In the genomic region with DNA sequence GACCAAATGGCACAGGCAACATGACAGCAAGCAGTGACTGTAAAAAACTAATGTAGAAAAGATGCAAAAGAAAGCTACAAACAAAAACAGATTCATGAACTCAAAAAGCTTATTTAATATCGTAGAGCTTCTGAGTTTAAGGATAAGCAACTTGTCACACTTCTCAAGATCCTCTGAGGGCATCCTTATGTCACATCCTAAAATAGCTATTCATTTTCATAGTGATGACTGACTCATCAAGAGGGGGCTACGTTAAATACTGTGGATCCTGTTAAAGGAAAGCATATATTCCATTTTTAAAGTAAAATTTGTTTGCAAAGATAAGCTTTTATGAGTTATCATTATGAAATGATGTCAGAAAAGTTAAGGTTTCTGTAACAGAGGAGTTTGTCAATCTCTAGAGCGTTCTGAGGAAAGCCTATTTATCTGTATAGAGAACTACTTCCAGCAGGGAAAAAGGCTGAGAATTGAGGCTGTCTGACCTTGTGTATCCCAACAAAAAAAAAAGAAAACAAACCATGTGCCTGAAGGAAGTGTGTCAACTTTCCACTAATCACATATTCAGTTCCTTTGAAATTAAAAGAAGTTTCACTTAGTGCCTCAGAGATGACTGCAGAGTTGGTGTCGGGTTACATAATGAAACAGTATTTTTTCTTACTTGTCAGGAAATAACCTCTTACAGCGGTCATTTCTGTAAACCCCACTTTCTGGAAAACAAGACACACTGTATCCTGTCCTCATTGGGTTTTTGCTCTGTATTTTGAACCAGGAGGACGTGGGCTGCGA, we compare ENCODE assay signal across 18 cellular contexts.
DNase-seq lines count a peak whose midpoint lies in the region; ATAC-seq, FAIRE-seq and TF ChIP-seq lines count a peak whose summit lies in the region.
"Had no signal": no experiment of that assay in that cellular context is flagged by ENCODE, and none has a peak within 500 bp of the region (broad histone marks: within the 10 kb centered on the region; RNA-seq: fewer than 3 reads in every experiment).

No MANE protein-coding gene starts in this region.

- RAD21 ChIA-PET in GM12878 (lab: Charles Lee; ENCODE audit: unreplicated experiment), result no interaction called here

- no TSS peak for BruUV-seq in GM12878 (replicated peaks; lab: Mats Ljungman, UMichigan)

- H4K20me1 ChIP-seq in GM12878 (ENCODE audit: control insufficient read depth, insufficient read depth), result no peaks in the 10 kb centered on the region

- H3K36me3 ChIP-seq in GM12878 (ENCODE audit: control insufficient read depth in 2 of 2, insufficient read depth in 2 of 2, low read length in 1 of 2), result no peaks in the 10 kb centered on the region
- H3K36me3 ChIP-seq: BE2C had no signal

- no peaks in the 10 kb centered on the region for H3K27me3 ChIP-seq in GM12878 (replicated peaks in 1 of 2; ENCODE audit: control insufficient read depth in 2 of 2, insufficient read depth in 2 of 2, low read length in 1 of 2)
- H3K27me3 ChIP-seq: BE2C had no signal

- H3K4me3 ChIP-seq in GM12878 (no peak overlapping the region), coronary artery (no peak overlapping the region)

- no peaks in the 10 kb centered on the region for H3K4me1 ChIP-seq in GM12878 (ENCODE audit: control insufficient read depth, insufficient read depth, low read length)
- H3K4me1 ChIP-seq: BE2C had no signal

- H3K27ac ChIP-seq in GM12878 (ENCODE audit: control insufficient read depth, insufficient read depth) (no peak overlapping the region), coronary artery (no peak overlapping the region)

- no peak for TF ChIP-seq EP300 in GM12878 (IDR thresholded peaks at IDR 0.05; ENCODE audit: borderline replicate concordance in 1 of 2, control insufficient read depth in 1 of 2, low read depth in 2 of 2, low read length in 2 of 2)

- SMC1A ChIA-PET in GM12878 (lab: Charles Lee; ENCODE audit: uncharacterized antibody, unreplicated experiment), result interaction anchor here (0.7 to 1.6 kb wide), 3 partner anchors 16 to 368 kb away, joined by 3 to 4 read pairs (median 3); no protein-coding TSS in a partner anchor

- H3K9ac ChIP-seq in GM12878 (ENCODE audit: control insufficient read depth, insufficient read depth, low read length), result no peak overlapping the region

- no peak for TF ChIP-seq CTCF in D721Med (IDR thresholded peaks at IDR 0.05; ENCODE audit: insufficient read depth, missing control alignments)
- TF ChIP-seq CTCF in GM12878 (IDR thresholded peaks at IDR 0.05 in 2 of 3, conservative IDR thresholded peaks at IDR 0.05 in 1 of 3; ENCODE audit: control insufficient read depth in 2 of 3, extremely low read depth in 1 of 3, insufficient read depth in 1 of 3, low read depth in 3 of 3, low read length in 3 of 3), result no peak
- TF ChIP-seq CTCF in coronary artery (IDR thresholded peaks at IDR 0.05), result no peak

- no peaks in the 10 kb centered on the region for H3K4me1 Mint-ChIP-seq in stimulated activated memory B cell treated with anti-CD40 and anti-IgM and Interleukin-4, amounts not matched to agents 10 μg/mL and 1 μg/mL and 100 μg/mL, for 72 hours
- H3K4me1 Mint-ChIP-seq: central memory CD8-positive, alpha-beta T cell; stimulated activated naive B cell treated with anti-CD40 and anti-IgM and Interleukin-4, amounts not matched to agents 10 μg/mL and 1 μg/mL and 100 μg/mL, for 72 hours had no signal

- no peaks in the 10 kb centered on the region for H3K9me3 ChIP-seq in GM12878 (replicated peaks; ENCODE audit: control insufficient read depth, insufficient read depth, low read length)
- H3K9me3 ChIP-seq: BE2C had no signal

- intact Hi-C loops in GM12878 (cut with micrococcal nuclease; ENCODE audit: unreplicated experiment), result loop anchor here (10.0 kb wide), 2 partner anchors 50 to 290 kb away; no protein-coding TSS in a partner anchor

- H2AFZ ChIP-seq in GM12878 (ENCODE audit: control insufficient read depth, low read depth, low read length), result no peak overlapping the region

- 18% methylated on average over 6 of the region's 7 CpGs for WGBS in GM12878 (ENCODE audit: insufficient coverage, insufficient replicate concordance, low lambda C conversion rate, missing lambda C conversion rate)

- TF ChIP-seq RAD21 in GM12878 (IDR thresholded peaks at IDR 0.05; ENCODE audit: insufficient read depth, low read depth, low read length), result no peak

- no peak overlapping the region for H3K4me2 ChIP-seq in GM12878 (ENCODE audit: control insufficient read depth, insufficient read depth)

- DNase-seq in D721Med (ENCODE audit: insufficient read length, low spot score), result no peak
- peak; percentile 44 to 62 for DNase-seq in Kasumi-1 (lab: John Stamatoyannopoulos, UW)
- DNase-seq in GM12878 (ENCODE audit: low read depth, low spot score), result no peak
- DNase-seq in left kidney (ENCODE audit: low read depth, low spot score), result peak; percentile 23
- DNase-seq in NCI-H526 treated with DMSO at 0.1 percent for 48 hours (lab: John Stamatoyannopoulos, UW), result no peak
- DNase-seq in coronary artery (ENCODE audit: low spot score), result no peak
- DNase-seq: activated CD8-positive, alpha-beta memory T cell treated with anti-CD3 and anti-CD28 coated beads for 24 hours; activated gamma-delta T cell treated with Interleukin-2 at 50 U/mL for 16 hours; BE2C; erythroblast; NCI-H1048; NCI-H510A; posterior cingulate gyrus; stimulated activated CD4-positive, alpha-beta T cell treated with anti-CD3 and anti-CD28 coated beads, Interleukin-2, amount 100 ng/mL, for 48 hours; stimulated activated naive B cell treated with anti-CD40 and anti-IgM and Interleukin-4, amounts not matched to agents 10 μg/mL and 1 μg/mL and 100 μg/mL, for 72 hours had no signal

- in situ Hi-C loops in GM12878 (cut with MboI), result no loop called here

- H3K27me3 Mint-ChIP-seq in stimulated activated memory B cell treated with anti-CD40 and anti-IgM and Interleukin-4, amounts not matched to agents 10 μg/mL and 1 μg/mL and 100 μg/mL, for 72 hours, result peaks cover 9% of the 10 kb centered on the region

- no peaks in the 10 kb centered on the region for H3K79me2 ChIP-seq in GM12878 (ENCODE audit: control insufficient read depth, insufficient read depth, low read length)

- H3K4me3 Mint-ChIP-seq in stimulated activated memory B cell treated with anti-CD40 and anti-IgM and Interleukin-4, amounts not matched to agents 10 μg/mL and 1 μg/mL and 100 μg/mL, for 72 hours, result no peak overlapping the region
- H3K4me3 Mint-ChIP-seq: central memory CD8-positive, alpha-beta T cell; stimulated activated naive B cell treated with anti-CD40 and anti-IgM and Interleukin-4, amounts not matched to agents 10 μg/mL and 1 μg/mL and 100 μg/mL, for 72 hours had no signal

- CTCF ChIA-PET in GM12878 (lab: Yijun Ruan, JAX), result interaction anchor here (1.1 to 1.5 kb wide), 2 partner anchors 366 to 471 kb away, joined by 4 to 5 read pairs; no protein-coding TSS in a partner anchor

- TF ChIP-seq POLR2A in GM12878 (IDR thresholded peaks at IDR 0.05; ENCODE audit: low read depth, low read length), result no peak

- H3K36me3 Mint-ChIP-seq in stimulated activated memory B cell treated with anti-CD40 and anti-IgM and Interleukin-4, amounts not matched to agents 10 μg/mL and 1 μg/mL and 100 μg/mL, for 72 hours, result no peaks in the 10 kb centered on the region
- H3K36me3 Mint-ChIP-seq: stimulated activated naive B cell treated with anti-CD40 and anti-IgM and Interleukin-4, amounts not matched to agents 10 μg/mL and 1 μg/mL and 100 μg/mL, for 72 hours had no signal

- no peak overlapping the region for H3K27ac Mint-ChIP-seq in stimulated activated memory B cell treated with anti-CD40 and anti-IgM and Interleukin-4, amounts not matched to agents 10 μg/mL and 1 μg/mL and 100 μg/mL, for 72 hours
- H3K27ac Mint-ChIP-seq: stimulated activated naive B cell treated with anti-CD40 and anti-IgM and Interleukin-4, amounts not matched to agents 10 μg/mL and 1 μg/mL and 100 μg/mL, for 72 hours had no signal

- H3K9me3 Mint-ChIP-seq in stimulated activated memory B cell treated with anti-CD40 and anti-IgM and Interleukin-4, amounts not matched to agents 10 μg/mL and 1 μg/mL and 100 μg/mL, for 72 hours, result no peaks in the 10 kb centered on the region
- H3K9me3 Mint-ChIP-seq: central memory CD8-positive, alpha-beta T cell; stimulated activated naive B cell treated with anti-CD40 and anti-IgM and Interleukin-4, amounts not matched to agents 10 μg/mL and 1 μg/mL and 100 μg/mL, for 72 hours had no signal

- POLR2A ChIA-PET in GM12878 (lab: Charles Lee), result no interaction called here

- ATAC-seq in GM12878 (peak; percentile 34), HG03521 (IDR thresholded peaks at IDR 0.05; ENCODE audit: unreplicated experiment) (no peak)
- ATAC-seq in stimulated activated memory B cell treated with anti-CD40 and anti-IgM and Interleukin-4, amounts not matched to agents 10 μg/mL and 1 μg/mL and 100 μg/mL, for 72 hours, result no peak
- ATAC-seq: stimulated activated naive B cell treated with anti-CD40 and anti-IgM and Interleukin-4, amounts not matched to agents 10 μg/mL and 1 μg/mL and 100 μg/mL, for 72 hours had no signal

- FAIRE-seq in D721Med (lab: Jason Lieb, UNC), result peak; percentile 11
- FAIRE-seq in GM12878 (lab: Jason Lieb, UNC), result no peak

TF ChIP-seq in GM12878, 131 proteins besides CTCF, POLR2A, EP300 and RAD21 (continues in another document):
- no peak for TF ChIP-seq RELB (IDR thresholded peaks at IDR 0.05; ENCODE audit: low read depth)
- TF ChIP-seq ASH2L (IDR thresholded peaks at IDR 0.05; ENCODE audit: borderline replicate concordance, low read depth), result no peak
- no peak for TF ChIP-seq NR2C2 (IDR thresholded peaks at IDR 0.05; ENCODE audit: borderline replicate concordance, control insufficient read depth, insufficient read length, low read depth)
- TF ChIP-seq SREBF2 (IDR thresholded peaks at IDR 0.05; ENCODE audit: low read length), result no peak

Comparison
In these comparisons a context has a peak if more than half of its experiments do, and no peak if none do; other contexts are left out.
1. DNase-seq: peak in Kasumi-1 (2 of 2) and left kidney (single experiment); none in D721Med (single experiment), GM12878 (single experiment), NCI-H526 treated with DMSO at 0.1 percent for 48 hours (single experiment) and coronary artery (single experiment).